In the genomic region with DNA sequence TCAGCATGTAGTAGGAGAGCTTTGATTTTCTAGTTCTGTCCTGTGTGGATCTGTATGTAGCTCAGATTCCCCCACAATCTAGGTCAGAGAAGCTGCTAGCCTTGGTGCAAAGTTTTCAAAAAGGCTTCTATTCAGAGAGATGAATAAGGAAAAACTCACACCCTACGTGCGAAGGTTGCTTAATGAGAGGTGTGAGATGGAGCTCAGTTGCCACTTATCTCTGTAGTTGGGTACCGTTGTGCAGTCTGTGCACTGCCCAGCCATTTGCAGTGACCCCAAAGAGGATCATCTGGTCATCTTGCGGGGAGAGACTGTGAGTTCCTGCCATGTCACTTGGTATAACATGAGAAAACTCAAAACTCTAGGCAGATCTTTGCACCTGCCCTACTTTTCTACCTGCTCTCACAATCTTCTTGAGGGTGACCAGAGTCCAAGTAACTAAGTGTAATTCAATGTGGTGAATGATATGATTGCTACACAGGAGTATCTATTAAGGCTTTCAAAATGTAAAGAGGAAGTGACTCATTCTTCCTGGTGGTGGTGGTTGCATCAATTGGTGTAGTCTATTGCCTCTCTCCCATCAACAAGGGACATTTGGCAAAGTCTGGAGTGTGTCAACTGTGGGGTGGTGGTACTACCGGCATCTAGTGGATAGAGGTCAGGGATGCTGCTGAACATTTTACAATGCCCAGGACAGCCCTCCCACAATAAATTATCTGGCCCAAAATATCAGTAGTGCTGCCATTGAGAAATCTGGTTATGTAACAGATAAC, we compare ENCODE assay signal across 8 cellular contexts.
A peak's percentile ranks its signal among the peaks of the same experiment; 100 is the strongest.
DNase-seq lines count a peak whose midpoint lies in the region; ATAC-seq lines count a peak whose summit lies in the region.

No MANE protein-coding gene starts in this region.

- H3K9me3 Mint-ChIP-seq in immature natural killer cell: no peaks in the 10 kb centered on the region

- H3K36me3 Mint-ChIP-seq in immature natural killer cell: no peaks in the 10 kb centered on the region

- peaks cover 19 to 21% of the 10 kb centered on the region in 2 donors for H3K4me1 Mint-ChIP-seq in immature natural killer cell

- peaks cover 1 to 5% (median 2%) of the 10 kb centered on the region in 3 donors for H3K27me3 Mint-ChIP-seq in immature natural killer cell (ENCODE audit: low read depth in 3 of 3)

- peak overlapping the region in 3 of 5 donors; percentile 3 to 46 (median 42) for H3K4me3 Mint-ChIP-seq in immature natural killer cell

- peak overlapping the region in 5 of 6 donors; percentile 7 to 75 (median 48) for H3K27ac Mint-ChIP-seq in immature natural killer cell

- DNase-seq in stimulated activated CD8-positive, alpha-beta memory T cell treated with anti-CD3 and anti-CD28 coated beads, Interleukin-12 subunit alpha, Interleukin-12 subunit beta, amount 100 ng/mL, for 1 hour (ENCODE audit: low read depth): peak; percentile 18
- DNase-seq in stimulated activated CD8-positive, alpha-beta memory T cell treated with anti-CD3 and anti-CD28 coated beads, Interleukin-4, amount 100 ng/mL, for 48 hours: no peak
- DNase-seq in MV-4-11 (lab: John Stamatoyannopoulos, UW) (peak; percentile 96), immature natural killer cell (peak; percentile 13 to 32 (median 19)), epidermal melanocyte (ENCODE audit: insufficient read length, low spot score) (no peak), cerebellar nuclear complex (lab: John Stamatoyannopoulos, UW) (no peak)
- peak; percentile 64 for DNase-seq in activated effector memory CD4-positive, alpha-beta T cell treated with anti-CD3 and anti-CD28 coated beads, Interleukin-2, amount 50 U/mL, for 16 hours

- ATAC-seq in HG03139 (IDR thresholded peaks at IDR 0.05; ENCODE audit: unreplicated experiment): no peak

Comparison
In these comparisons a context has a peak if more than half of its experiments do, and no peak if none do; other contexts are left out.
1. DNase-seq: peak in stimulated activated CD8-positive, alpha-beta memory T cell treated with anti-CD3 and anti-CD28 coated beads, Interleukin-12 subunit alpha, Interleukin-12 subunit beta, amount 100 ng/mL, for 1 hour (single experiment), MV-4-11 (single experiment), activated effector memory CD4-positive, alpha-beta T cell treated with anti-CD3 and anti-CD28 coated beads, Interleukin-2, amount 50 U/mL, for 16 hours (single experiment) and immature natural killer cell (3 of 3); none in stimulated activated CD8-positive, alpha-beta memory T cell treated with anti-CD3 and anti-CD28 coated beads, Interleukin-4, amount 100 ng/mL, for 48 hours (single experiment), epidermal melanocyte (single experiment) and cerebellar nuclear complex (0 of 2).